Comparison of ENCODE assay signal across 8 cellular contexts in genomic region chr10:97736902-97737769, GRCh38. TPM values are rescaled to one million over a fixed set of nuclear protein-coding genes. Genes with fewer than 3 reads are reported as not detected.
DNase-seq lines count a peak whose midpoint lies in the region; ATAC-seq, FAIRE-seq and TF ChIP-seq lines count a peak whose summit lies in the region.

A gene with protein sequence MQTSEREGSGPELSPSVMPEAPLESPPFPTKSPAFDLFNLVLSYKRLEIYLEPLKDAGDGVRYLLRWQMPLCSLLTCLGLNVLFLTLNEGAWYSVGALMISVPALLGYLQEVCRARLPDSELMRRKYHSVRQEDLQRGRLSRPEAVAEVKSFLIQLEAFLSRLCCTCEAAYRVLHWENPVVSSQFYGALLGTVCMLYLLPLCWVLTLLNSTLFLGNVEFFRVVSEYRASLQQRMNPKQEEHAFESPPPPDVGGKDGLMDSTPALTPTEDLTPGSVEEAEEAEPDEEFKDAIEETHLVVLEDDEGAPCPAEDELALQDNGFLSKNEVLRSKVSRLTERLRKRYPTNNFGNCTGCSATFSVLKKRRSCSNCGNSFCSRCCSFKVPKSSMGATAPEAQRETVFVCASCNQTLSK (plus strand): TSS chr10:97737128. CDS start chr10:97738478, 1,350 bp downstream.

- H3K36me3 ChIP-seq in keratinocyte (ENCODE audit: control insufficient read depth in 2 of 2, extremely low read depth in 1 of 2, insufficient read depth in 2 of 2, low read length in 2 of 2) = peaks cover 10 to 11% of the 10 kb centered on the region in 2 experiments

- H3K79me2 ChIP-seq in keratinocyte (ENCODE audit: control insufficient read depth, insufficient read depth, low read length) = peaks cover 44% of the 10 kb centered on the region

- TF ChIP-seq CTCF in keratinocyte (optimal IDR thresholded peaks at IDR 0.05 in 1 of 3, IDR thresholded peaks at IDR 0.05 in 1 of 3, conservative IDR thresholded peaks at IDR 0.05 in 1 of 3; ENCODE audit: extremely low read depth in 1 of 3, insufficient read depth in 2 of 3, low read length in 3 of 3) = no peak

- H3K27me3 ChIP-seq in keratinocyte (ENCODE audit: control insufficient read depth, extremely low read depth, insufficient read depth, low read length) = no peaks in the 10 kb centered on the region

- peak within 1 kb of the TSS; percentile 86 for H3K4me2 ChIP-seq in keratinocyte (ENCODE audit: control insufficient read depth, extremely low read depth, insufficient read depth, low read depth, low read length)

- H4K20me1 ChIP-seq in keratinocyte (ENCODE audit: control insufficient read depth, extremely low read depth, insufficient read depth, low read length) = no peaks in the 10 kb centered on the region

- ATAC-seq in GM19035 (IDR thresholded peaks at IDR 0.05; ENCODE audit: unreplicated experiment) = peak; percentile 84
- peak; percentile 83 for ATAC-seq in HG03342 (IDR thresholded peaks at IDR 0.05; ENCODE audit: unreplicated experiment)

- dilution Hi-C loops in keratinocyte (cut with MboI; ENCODE audit: extremely low pct_ligation_motif_present, low sequenced_read_pairs) = no loop called here

- peak within 1 kb of the TSS; percentile 80 for H2AFZ ChIP-seq in keratinocyte (ENCODE audit: control insufficient read depth, low read length)

- H3K9ac ChIP-seq in keratinocyte (ENCODE audit: control insufficient read depth, extremely low read depth, insufficient read depth, low read length) = peak within 1 kb of the TSS; percentile 91

- peaks cover 10% of the 10 kb centered on the region for H3K4me1 ChIP-seq in keratinocyte (ENCODE audit: control insufficient read depth, extremely low read depth, insufficient read depth, low read length)

- H3K27ac ChIP-seq in keratinocyte (ENCODE audit: control insufficient read depth, insufficient read depth, low read length) = peak within 1 kb of the TSS; percentile 73

- H3K4me3 ChIP-seq in keratinocyte (ENCODE audit: control insufficient read depth in 2 of 3, extremely low read depth in 1 of 3, insufficient read depth in 2 of 3, low read depth in 1 of 3, low read length in 3 of 3) = peak within 1 kb of the TSS; percentile 66 to 82 (median 72)

- DNase-seq in AG20443 (ENCODE audit: low spot score) (peak; percentile 100), NCI-H446 treated with DMSO at 0.1 percent for 48 hours (lab: John Stamatoyannopoulos, UW) (peak; percentile 67), cerebellar nuclear complex (lab: John Stamatoyannopoulos, UW) (peak; percentile 26 to 48), keratinocyte (ENCODE audit: low read depth, low spot score) (peak; percentile 78)
- peak; percentile 93 for DNase-seq in activated CD4-positive, alpha-beta T cell treated with anti-CD3 and anti-CD28 coated beads for 1 hour
- DNase-seq in stimulated activated CD4-positive, alpha-beta T cell treated with anti-CD3 and anti-CD28 coated beads, Interleukin-12 subunit alpha, Interleukin-12 subunit beta, amount 100 ng/mL, for 48 hours (ENCODE audit: low read depth in 2 of 3, low spot score in 1 of 3) = peak; percentile 95 to 98 (median 97)

- H3K9me3 ChIP-seq in keratinocyte (ENCODE audit: control insufficient read depth, low read depth, low read length) = no peaks in the 10 kb centered on the region

- FAIRE-seq in keratinocyte (lab: Jason Lieb, UNC) = no peak

- no peaks in the 10 kb centered on the region for H3K9me1 ChIP-seq in keratinocyte (ENCODE audit: control insufficient read depth, extremely low read depth, insufficient read depth, low read length)

RNA-seq across cellular contexts. Expression of the gene that starts here (rescaled TPM):
- polyA plus RNA-seq in keratinocyte = 14.2 to 23.2 TPM (median 14.3 TPM) in 3 replicates
- 10.1 TPM for polyA plus RNA-seq in keratinocyte (2011; ENCODE audit: low read depth)
- 5.8 and 6.5 TPM in 2 replicates for polyA plus RNA-seq in keratinocyte (2011; cell fraction: cytosol; rRNA removed)
- polyA plus RNA-seq in keratinocyte (2011; cell fraction: nucleus; rRNA removed) = 66.2 and 75.9 TPM in 2 replicates
- 10.9 and 15.3 TPM in 2 replicates for polyA plus RNA-seq in keratinocyte (2012; ENCODE audit: low replicate concordance)
- polyA minus RNA-seq in keratinocyte = 12.6 to 19.6 TPM (median 18.3 TPM) in 3 replicates
- 10.9 TPM for polyA minus RNA-seq in keratinocyte (2011; cell fraction: cytosol; rRNA and poly(A)+ RNA removed)
- polyA minus RNA-seq in keratinocyte (2011; cell fraction: nucleus; rRNA and poly(A)+ RNA removed) = 28.7 and 34.0 TPM in 2 replicates

Comparison
In these comparisons a context has a peak if more than half of its experiments do, and no peak if none do; other contexts are left out.
1. Peak in every context shown above with its lines: DNase-seq, ATAC-seq, H3K4me3 ChIP-seq and H3K27ac ChIP-seq.
2. DNase-seq: peak in every context shown above with its lines; median percentile 100 in AG20443; 97 in stimulated activated CD4-positive, alpha-beta T cell treated with anti-CD3 and anti-CD28 coated beads, Interleukin-12 subunit alpha, Interleukin-12 subunit beta, amount 100 ng/mL, for 48 hours; 93 in activated CD4-positive, alpha-beta T cell treated with anti-CD3 and anti-CD28 coated beads for 1 hour; 78 in keratinocyte; 67 in NCI-H446 treated with DMSO at 0.1 percent for 48 hours; 37 in cerebellar nuclear complex.